In genomic region chr6:44064089-44064947, GRCh38 we compare ENCODE assay signal across 9 cellular contexts.
DNase-seq lines count a peak whose midpoint lies in the region; ATAC-seq and TF ChIP-seq lines count a peak whose summit lies in the region.
"Had no signal": no experiment of that assay in that cellular context is flagged by ENCODE, and none has a peak within 500 bp of the region (broad histone marks: within the 10 kb centered on the region; RNA-seq: fewer than 3 reads in every experiment).

No MANE protein-coding gene starts in this region.

- in situ Hi-C loops in astrocyte of the spinal cord (cut with HindIII; ENCODE audit: low sequenced_read_pairs), result no loop called here

- ATAC-seq in left colon (peak; percentile 50), upper lobe of left lung (ENCODE audit: low FRiP score in 2 of 2) (peak; percentile 71 to 92), HG03378 (IDR thresholded peaks at IDR 0.05; ENCODE audit: unreplicated experiment) (no peak), GM19351 (IDR thresholded peaks at IDR 0.05; ENCODE audit: unreplicated experiment) (no peak)

- WGBS in upper lobe of left lung, 2 donors, result 67 to 76% methylated on average over 17 of the region's 17 CpGs

- peak; percentile 25 to 46 for DNase-seq in activated CD4-positive, alpha-beta T cell treated with anti-CD3 and anti-CD28 coated beads, Interleukin-2, amount 50 U/mL, for 48 hours
- DNase-seq in activated CD4-positive, alpha-beta T cell treated with anti-CD3 and anti-CD28 coated beads for 4 hours, result no peak
- peak; percentile 95 for DNase-seq in astrocyte of the spinal cord (ENCODE audit: low read depth, low spot score)
- DNase-seq in left colon, result peak in 1 of 2 donors; percentile 65
- peak in 1 of 2 donors; percentile 86 for DNase-seq in upper lobe of left lung
- no peak for DNase-seq in NCI-H524 treated with DMSO at 0.1 percent for 48 hours (lab: John Stamatoyannopoulos, UW)

- TF ChIP-seq POLR2A in upper lobe of left lung (IDR thresholded peaks at IDR 0.05), result peak in 1 of 4 donors; percentile 73

- H3K4me1 ChIP-seq in upper lobe of left lung, result peaks cover 5 to 26% (median 13%) of the 10 kb centered on the region in 4 donors

- no peaks in the 10 kb centered on the region for H3K9me3 ChIP-seq in upper lobe of left lung

- no peaks in the 10 kb centered on the region for H3K36me3 ChIP-seq in upper lobe of left lung
- H3K36me3 ChIP-seq: tibial nerve had no signal

- peak overlapping the region in 2 of 4 donors; percentile 40 to 65 for H3K27ac ChIP-seq in upper lobe of left lung

- intact Hi-C loops in left colon (cut with DNase I, micrococcal nuclease), result no loop called here

- H3K27me3 ChIP-seq in upper lobe of left lung, result no peaks in the 10 kb centered on the region
- H3K27me3 ChIP-seq: tibial nerve had no signal

- TF ChIP-seq CTCF in astrocyte of the spinal cord (IDR thresholded peaks at IDR 0.05; ENCODE audit: low read depth, low read length) (no peak), upper lobe of left lung (IDR thresholded peaks at IDR 0.05) (no peak)

- peak in 3 of 4 donors; percentile 44 to 81 (median 73) for TF ChIP-seq EP300 in upper lobe of left lung (IDR thresholded peaks at IDR 0.05)

- H3K4me3 ChIP-seq in astrocyte of the spinal cord (ENCODE audit: low read depth, low read length) (no peak overlapping the region), upper lobe of left lung (no peak overlapping the region)
- H3K4me3 ChIP-seq: tibial nerve had no signal

Comparison
In these comparisons a context has a peak if more than half of its experiments do, and no peak if none do; other contexts are left out.
1. DNase-seq: peak in activated CD4-positive, alpha-beta T cell treated with anti-CD3 and anti-CD28 coated beads, Interleukin-2, amount 50 U/mL, for 48 hours (2 of 2) and astrocyte of the spinal cord (single experiment); none in activated CD4-positive, alpha-beta T cell treated with anti-CD3 and anti-CD28 coated beads for 4 hours (0 of 2) and NCI-H524 treated with DMSO at 0.1 percent for 48 hours (single experiment).
2. ATAC-seq: peak in left colon (single experiment) and upper lobe of left lung (2 of 2); none in HG03378 (single experiment) and GM19351 (single experiment).